7 cellular contexts compared by ENCODE assay signal in genomic region chr19:7068599-7068998, GRCh38. TPM values are rescaled to one million over a fixed set of nuclear protein-coding genes. Genes with fewer than 3 reads are reported as not detected.
A peak's percentile ranks its signal among the peaks of the same experiment; 100 is the strongest.
DNase-seq lines count a peak whose midpoint lies in the region; ATAC-seq and TF ChIP-seq lines count a peak whose summit lies in the region.
"Had no signal": no experiment of that assay in that cellular context is flagged by ENCODE, and none has a peak within 500 bp of the region (broad histone marks: within the 10 kb centered on the region; RNA-seq: fewer than 3 reads in every experiment).

No MANE protein-coding gene starts in this region.

- H3K4me3 ChIP-seq in GM23248 = peak overlapping the region; percentile 95; the same call in 1 of the 2 replicates

- peak overlapping the region; percentile 54 for H2AFZ ChIP-seq in GM23248

- no peak overlapping the region for H3K4me2 ChIP-seq in GM23248 (ENCODE audit: unreplicated experiment)

- no peak for TF ChIP-seq CTCF in nephron progenitor cell (IDR thresholded peaks at IDR 0.05)

- H3K9me2 ChIP-seq in GM23248 (ENCODE audit: insufficient read depth) = no peaks in the 10 kb centered on the region

- H3K79me2 ChIP-seq in GM23248 (ENCODE audit: insufficient read depth) = peaks cover 27% of the 10 kb centered on the region

- no peak overlapping the region for H3K9ac ChIP-seq in GM23248

- H3K36me3 Mint-ChIP-seq in activated naive CD8-positive, alpha-beta T cell = no peaks in the 10 kb centered on the region
- peaks cover 40% of the 10 kb centered on the region for H3K36me3 Mint-ChIP-seq in nephron progenitor cell (ENCODE audit: low read depth)

- H3K27me3 ChIP-seq in GM23248 (replicated peaks; ENCODE audit: insufficient read depth) = no peaks in the 10 kb centered on the region

- H3K27me3 Mint-ChIP-seq in activated naive CD8-positive, alpha-beta T cell = no peaks in the 10 kb centered on the region
- peaks cover 9% of the 10 kb centered on the region for H3K27me3 Mint-ChIP-seq in nephron progenitor cell (ENCODE audit: low read depth, poor library complexity)

- peak overlapping the region; percentile 95 for H3K27ac Mint-ChIP-seq in activated naive CD8-positive, alpha-beta T cell
- H3K27ac Mint-ChIP-seq in nephron progenitor cell = no peak overlapping the region

- no peaks in the 10 kb centered on the region for H3K9me3 ChIP-seq in GM23248 (ENCODE audit: low read depth)

- H3K9me3 Mint-ChIP-seq in activated naive CD8-positive, alpha-beta T cell (ENCODE audit: low read depth) = no peaks in the 10 kb centered on the region
- H3K9me3 Mint-ChIP-seq in nephron progenitor cell = peaks cover 67% of the 10 kb centered on the region

- H3K4me3 Mint-ChIP-seq in activated naive CD8-positive, alpha-beta T cell = peak overlapping the region; percentile 95
- peak overlapping the region; percentile 95 for H3K4me3 Mint-ChIP-seq in nephron progenitor cell

- H3K4me1 ChIP-seq in GM23248 (ENCODE audit: insufficient read depth) = peaks cover 18% of the 10 kb centered on the region

- H3K36me3 ChIP-seq in GM23248 (ENCODE audit: low read depth) = peaks cover 15% of the 10 kb centered on the region

- H3K27ac ChIP-seq in GM23248 = no peak overlapping the region

- no peaks in the 10 kb centered on the region for H4K20me1 ChIP-seq in GM23248 (ENCODE audit: insufficient read depth)

- H3F3A ChIP-seq in GM23248 (ENCODE audit: insufficient read depth) = peaks cover 11% of the 10 kb centered on the region; the same call in 1 of the 2 replicates

- in situ Hi-C loops in GM23248 (cut with MboI) = no loop called here

- ATAC-seq in HG03196 (IDR thresholded peaks at IDR 0.05; ENCODE audit: unreplicated experiment) = no peak

- no peak for DNase-seq in GM23248
- no peak for DNase-seq in nephron progenitor cell
- no peak for DNase-seq in NCI-H128 (lab: John Stamatoyannopoulos, UW; ENCODE audit: unreplicated experiment)
- no peak for DNase-seq in LoVo (ENCODE audit: low spot score)

- H3K4me1 Mint-ChIP-seq in activated naive CD8-positive, alpha-beta T cell (ENCODE audit: low read depth) = peaks cover 22% of the 10 kb centered on the region
- H3K4me1 Mint-ChIP-seq in nephron progenitor cell = peaks cover 19% of the 10 kb centered on the region

- 78 to 79% methylated on average over 6 of the region's 6 CpGs for WGBS in GM23248 (ENCODE audit: low coverage in 1 of 2, low lambda C conversion rate in 2 of 2, missing lambda C conversion rate in 2 of 2), 2 experiments

RNA-seq across cellular contexts. Expression of gene ZNF557, which starts 0.9 kb away (rescaled TPM):
- 9.4 and 13.8 TPM in 2 replicates for total RNA-seq in GM23248 (2014; rRNA removed; shearing (Covaris generic))
- polyA plus RNA-seq in GM23248 (2016; fragmentation: Nextera tagmentation; extraction: Ambion mirVana) = 4.6 and 4.7 TPM in 2 replicates

RNA-seq across cellular contexts. Expression of gene MBD3L3, which starts 10.1 kb away (rescaled TPM):
- total RNA-seq in GM23248 (2014; rRNA removed; shearing (Covaris generic)) = not detected in 2 replicates
- not detected in 2 replicates for polyA plus RNA-seq in GM23248 (2016; fragmentation: Nextera tagmentation; extraction: Ambion mirVana)
- total RNA-seq: liver had no signal
- polyA plus RNA-seq: liver had no signal

RNA-seq across cellular contexts. Expression of gene MBD3L2, which starts 19.5 kb away (rescaled TPM):
- total RNA-seq in GM23248 (2014; rRNA removed; shearing (Covaris generic)) = not detected in 2 replicates
- not detected in 2 replicates for polyA plus RNA-seq in GM23248 (2016; fragmentation: Nextera tagmentation; extraction: Ambion mirVana)
- total RNA-seq: liver had no signal
- polyA plus RNA-seq: liver had no signal

RNA-seq across cellular contexts. Expression of gene MBD3L4, which starts 28.6 kb away (rescaled TPM):
- total RNA-seq in GM23248 (2014; rRNA removed; shearing (Covaris generic)) = not detected in 2 replicates
- polyA plus RNA-seq in GM23248 (2016; fragmentation: Nextera tagmentation; extraction: Ambion mirVana) = not detected in 2 replicates
- total RNA-seq: liver had no signal
- polyA plus RNA-seq: liver had no signal

RNA-seq across cellular contexts. Expression of gene MBD3L5, which starts 38.2 kb away (rescaled TPM):
- total RNA-seq in GM23248 (2014; rRNA removed; shearing (Covaris generic)) = not detected in 2 replicates
- polyA plus RNA-seq in GM23248 (2016; fragmentation: Nextera tagmentation; extraction: Ambion mirVana) = not detected in 2 replicates
- total RNA-seq: liver had no signal
- polyA plus RNA-seq: liver had no signal
